In the genomic region with DNA sequence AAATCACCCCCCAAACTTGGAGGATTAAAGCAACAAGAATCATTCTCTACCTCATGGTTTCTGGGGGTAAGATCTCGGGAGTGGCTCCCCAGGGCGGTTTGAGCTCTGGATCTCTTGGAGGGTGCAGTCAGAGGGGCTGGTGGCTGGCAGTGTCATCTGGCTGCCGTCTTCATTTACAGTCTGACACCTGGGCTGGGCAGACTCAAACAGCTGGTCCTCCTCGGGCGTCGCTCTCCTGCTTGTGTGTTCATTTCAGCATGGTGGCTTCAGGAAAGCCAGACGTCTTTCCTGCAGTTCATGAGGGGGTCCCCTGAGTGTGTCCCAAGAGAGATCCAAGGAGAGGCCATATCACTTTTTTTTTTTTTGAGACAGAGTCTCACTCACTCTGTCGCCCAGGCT, we compare ENCODE assay signal across 15 cellular contexts.
A peak's percentile ranks its signal among the peaks of the same experiment; 100 is the strongest.
DNase-seq lines count a peak whose midpoint lies in the region; ATAC-seq, FAIRE-seq and TF ChIP-seq lines count a peak whose summit lies in the region.
"Had no signal": no experiment of that assay in that cellular context is flagged by ENCODE, and none has a peak within 500 bp of the region (broad histone marks: within the 10 kb centered on the region; RNA-seq: fewer than 3 reads in every experiment).

No MANE protein-coding gene starts in this region.

- H3K4me3 ChIP-seq in GM23248 (no peak overlapping the region), K562 (no peak overlapping the region), body of pancreas (no peak overlapping the region)
- no peak overlapping the region for H3K4me3 ChIP-seq in naive thymus-derived CD4-positive, alpha-beta T cell (ENCODE audit: low read length)
- H3K4me3 ChIP-seq: transverse colon had no signal

- H3K9ac ChIP-seq in GM23248 (no peak overlapping the region), K562 (ENCODE audit: insufficient read depth in 1 of 2, low read depth in 2 of 2, low read length in 2 of 2) (peak overlapping the region in 1 of 2 experiments; percentile 71; a peak in 2 of 4 replicates)

- H3K4me1 ChIP-seq in GM23248 (ENCODE audit: insufficient read depth) (peaks cover 8% of the 10 kb centered on the region), K562 (replicated peaks in 1 of 2; ENCODE audit: control insufficient read depth in 2 of 2, insufficient read depth in 2 of 2, low read length in 2 of 2) (peaks cover 38 to 43% of the 10 kb centered on the region in 2 experiments), body of pancreas (no peaks in the 10 kb centered on the region)
- H3K4me1 ChIP-seq in naive thymus-derived CD4-positive, alpha-beta T cell (ENCODE audit: control insufficient read depth in 2 of 2, insufficient read depth in 2 of 2, low read length in 2 of 2): peaks cover 0 to 11% of the 10 kb centered on the region in 2 donors

- H3K27ac Mint-ChIP-seq in naive thymus-derived CD4-positive, alpha-beta T cell: no peak overlapping the region
- H3K27ac Mint-ChIP-seq in activated T-cell treated with anti-CD3 and anti-CD28 coated beads, Interleukin-2, amount 50 U/mL, for 24 hours: no peak overlapping the region
- no peak overlapping the region for H3K27ac Mint-ChIP-seq in activated naive CD4-positive, alpha-beta T cell treated with anti-CD3 and anti-CD28 coated beads, Interleukin-2, amount 10 ng/mL, durations not matched to agents 7 days and 5 days
- H3K27ac Mint-ChIP-seq: nephron progenitor cell; stimulated activated naive B cell treated with anti-CD40 and anti-IgM and Interleukin-4, amounts not matched to agents 10 μg/mL and 1 μg/mL and 100 μg/mL, for 72 hours; T-helper 1 cell treated with Interleukin-12 subunit alpha and Interleukin-12 subunit beta and Interleukin-4 antibody, amounts not matched to agents 30 μg/mL and 1 μg/mL, for 36 hours had no signal

- in situ Hi-C loops in GM23248 (cut with MboI) (no loop called here), K562 (cut with MboI) (no loop called here)

- BruUV-seq in K562 (replicated peaks; lab: Mats Ljungman, UMichigan): no TSS peak

- H3K4me2 ChIP-seq in GM23248 (ENCODE audit: unreplicated experiment) (no peak overlapping the region), K562 (ENCODE audit: insufficient read depth, low read length) (no peak overlapping the region)

- H3K79me2 ChIP-seq in GM23248 (ENCODE audit: insufficient read depth) (no peaks in the 10 kb centered on the region), K562 (ENCODE audit: control insufficient read depth, insufficient read depth, low read length) (no peaks in the 10 kb centered on the region)

- TF ChIP-seq EP300 in K562 (IDR thresholded peaks at IDR 0.05; ENCODE audit: low read length): no peak

- H4K20me1 ChIP-seq in GM23248 (ENCODE audit: insufficient read depth) (no peaks in the 10 kb centered on the region), K562 (replicated peaks; ENCODE audit: control insufficient read depth, insufficient read depth, low read length) (no peaks in the 10 kb centered on the region)

- CTCF ChIA-PET in K562 (lab: Yijun Ruan, JAX; ENCODE audit: low intra/inter-chr PET ratio): no interaction called here
- CTCF ChIA-PET in naive thymus-derived CD4-positive, alpha-beta T cell (lab: Charles Lee): no interaction called here
- CTCF ChIA-PET in activated naive CD4-positive, alpha-beta T cell treated with anti-CD3 and anti-CD28 coated beads, Interleukin-2, amount 10 ng/mL, durations not matched to agents 7 days and 5 days (lab: Charles Lee): no interaction called here

- H3K27me3 Mint-ChIP-seq in naive thymus-derived CD4-positive, alpha-beta T cell: peaks cover 0 to 2% (median 0%) of the 10 kb centered on the region in 5 donors
- H3K27me3 Mint-ChIP-seq in activated T-cell treated with anti-CD3 and anti-CD28 coated beads, Interleukin-2, amount 50 U/mL, for 24 hours: no peaks in the 10 kb centered on the region
- H3K27me3 Mint-ChIP-seq in activated naive CD4-positive, alpha-beta T cell treated with anti-CD3 and anti-CD28 coated beads, Interleukin-2, amount 10 ng/mL, durations not matched to agents 7 days and 5 days: peaks cover 25% of the 10 kb centered on the region

- H3K27ac ChIP-seq in GM23248 (no peak overlapping the region), K562 (ENCODE audit: extremely low read depth, low read depth, low read length) (peak overlapping the region; percentile 65; the same call in 2 of the 3 replicates), body of pancreas (no peak overlapping the region)
- H3K27ac ChIP-seq in naive thymus-derived CD4-positive, alpha-beta T cell (ENCODE audit: low read depth, low read length): no peak overlapping the region

- POLR2A ChIA-PET in K562 (lab: Yijun Ruan, JAX): no interaction called here
- POLR2A ChIA-PET in naive thymus-derived CD4-positive, alpha-beta T cell (lab: Charles Lee): interaction anchor here (0.6 to 0.7 kb wide), 2 partner anchors 12 to 48 kb away, joined by 3 to 4 read pairs; no protein-coding TSS in a partner anchor

- H3K4me1 Mint-ChIP-seq in naive thymus-derived CD4-positive, alpha-beta T cell: peaks cover 9 to 12% (median 11%) of the 10 kb centered on the region in 7 donors
- peaks cover 14% of the 10 kb centered on the region for H3K4me1 Mint-ChIP-seq in activated T-cell treated with anti-CD3 and anti-CD28 coated beads, Interleukin-2, amount 50 U/mL, for 24 hours (ENCODE audit: low read depth)
- H3K4me1 Mint-ChIP-seq in activated naive CD4-positive, alpha-beta T cell treated with anti-CD3 and anti-CD28 coated beads, Interleukin-2, amount 10 ng/mL, durations not matched to agents 7 days and 5 days: peaks cover 14% of the 10 kb centered on the region

- TF ChIP-seq CTCF in K562 (IDR thresholded peaks at IDR 0.05 in 2 of 3, conservative IDR thresholded peaks at IDR 0.05 in 1 of 3; ENCODE audit: insufficient read depth in 2 of 3, low read depth in 1 of 3, low read length in 3 of 3): no peak
- no peak for TF ChIP-seq CTCF in body of pancreas (IDR thresholded peaks at IDR 0.05)

- TF ChIP-seq RAD21 in K562 (CRISPR knock-in tag; conservative IDR thresholded peaks at IDR 0.05 in 1 of 2, IDR thresholded peaks at IDR 0.05 in 1 of 2): no peak

- H3K9me2 ChIP-seq in GM23248 (ENCODE audit: insufficient read depth): no peaks in the 10 kb centered on the region

- peaks cover 0 to 4% (median 0%) of the 10 kb centered on the region in 11 donors for H3K9me3 Mint-ChIP-seq in naive thymus-derived CD4-positive, alpha-beta T cell
- H3K9me3 Mint-ChIP-seq in activated T-cell treated with anti-CD3 and anti-CD28 coated beads, Interleukin-2, amount 50 U/mL, for 24 hours: no peaks in the 10 kb centered on the region
- H3K9me3 Mint-ChIP-seq in activated naive CD4-positive, alpha-beta T cell treated with anti-CD3 and anti-CD28 coated beads, Interleukin-2, amount 10 ng/mL, durations not matched to agents 7 days and 5 days: peaks cover 8% of the 10 kb centered on the region
- H3K9me3 Mint-ChIP-seq: stimulated activated naive B cell treated with anti-CD40 and anti-IgM and Interleukin-4, amounts not matched to agents 10 μg/mL and 1 μg/mL and 100 μg/mL, for 72 hours had no signal

- peaks cover 0 to 2% (median 0%) of the 10 kb centered on the region in 5 donors for H3K36me3 Mint-ChIP-seq in naive thymus-derived CD4-positive, alpha-beta T cell
- no peaks in the 10 kb centered on the region for H3K36me3 Mint-ChIP-seq in activated T-cell treated with anti-CD3 and anti-CD28 coated beads, Interleukin-2, amount 50 U/mL, for 24 hours (ENCODE audit: low read depth)
- H3K36me3 Mint-ChIP-seq in activated naive CD4-positive, alpha-beta T cell treated with anti-CD3 and anti-CD28 coated beads, Interleukin-2, amount 10 ng/mL, durations not matched to agents 7 days and 5 days: peaks cover 4% of the 10 kb centered on the region
- H3K36me3 Mint-ChIP-seq: stimulated activated naive B cell treated with anti-CD40 and anti-IgM and Interleukin-4, amounts not matched to agents 10 μg/mL and 1 μg/mL and 100 μg/mL, for 72 hours had no signal

- intact Hi-C loops in K562 (cut with micrococcal nuclease) (no loop called here), body of pancreas (cut with DNase I) (no loop called here)
- intact Hi-C loops in naive thymus-derived CD4-positive, alpha-beta T cell (cut with micrococcal nuclease): no loop called here

- DNase-seq in GM23248 (no peak), NCI-H524 treated with DMSO at 0.1 percent for 48 hours (lab: John Stamatoyannopoulos, UW) (peak; percentile 84), K562 (ENCODE audit: extremely low read depth in 1 of 4, low spot score in 3 of 4) (no peak), body of pancreas (no peak)
- no peak for DNase-seq in naive thymus-derived CD4-positive, alpha-beta T cell
- no peak for DNase-seq in activated T-cell treated with anti-CD3 and anti-CD28 coated beads, Interleukin-2, amount 50 U/mL, for 24 hours
- DNase-seq in activated naive CD4-positive, alpha-beta T cell treated with anti-CD3 and anti-CD28 coated beads, Interleukin-2, amount 10 ng/mL, durations not matched to agents 7 days and 5 days: no peak
- DNase-seq: activated CD4-positive, CD25-positive, alpha-beta regulatory T cell; NCI-H1417; nephron progenitor cell; stimulated activated naive B cell treated with anti-CD40 and anti-IgM and Interleukin-4, amounts not matched to agents 10 μg/mL and 1 μg/mL and 100 μg/mL, for 72 hours had no signal

- no peak for FAIRE-seq in K562 (lab: Jason Lieb, UNC)
- FAIRE-seq: endothelial cell of umbilical vein, RCC 7860 had no signal

- no peak for TF ChIP-seq POLR2A in K562 (conservative IDR thresholded peaks at IDR 0.05)
- TF ChIP-seq POLR2A in body of pancreas (IDR thresholded peaks at IDR 0.05): no peak

- no peaks in the 10 kb centered on the region for H3K9me1 ChIP-seq in K562 (ENCODE audit: control insufficient read depth, insufficient read depth, low read length)

- ATAC-seq in K562: no peak
- peak; percentile 24 for ATAC-seq in naive thymus-derived CD4-positive, alpha-beta T cell
- ATAC-seq in body of pancreas: no peak

- H3K4me3 Mint-ChIP-seq in naive thymus-derived CD4-positive, alpha-beta T cell: no peak overlapping the region
- H3K4me3 Mint-ChIP-seq in activated T-cell treated with anti-CD3 and anti-CD28 coated beads, Interleukin-2, amount 50 U/mL, for 24 hours: no peak overlapping the region
- no peak overlapping the region for H3K4me3 Mint-ChIP-seq in activated naive CD4-positive, alpha-beta T cell treated with anti-CD3 and anti-CD28 coated beads, Interleukin-2, amount 10 ng/mL, durations not matched to agents 7 days and 5 days
- H3K4me3 Mint-ChIP-seq: nephron progenitor cell; stimulated activated naive B cell treated with anti-CD40 and anti-IgM and Interleukin-4, amounts not matched to agents 10 μg/mL and 1 μg/mL and 100 μg/mL, for 72 hours; T-helper 1 cell treated with Interleukin-12 subunit alpha and Interleukin-12 subunit beta and Interleukin-4 antibody, amounts not matched to agents 30 μg/mL and 1 μg/mL, for 36 hours had no signal

- H3K36me3 ChIP-seq in GM23248 (ENCODE audit: low read depth): no peaks in the 10 kb centered on the region
- no peaks in the 10 kb centered on the region for H3K36me3 ChIP-seq in K562 (ENCODE audit: control insufficient read depth, insufficient read depth, low read length)
- H3K36me3 ChIP-seq in naive thymus-derived CD4-positive, alpha-beta T cell (ENCODE audit: control insufficient read depth in 2 of 3, insufficient read depth in 3 of 3, low read length in 3 of 3): no peaks in the 10 kb centered on the region
- H3K36me3 ChIP-seq in body of pancreas (replicated peaks in 1 of 2; ENCODE audit: insufficient read depth in 1 of 2, low read depth in 2 of 2): no peaks in the 10 kb centered on the region
- H3K36me3 ChIP-seq: transverse colon had no signal

- H2AFZ ChIP-seq in GM23248 (0 out of 2 replicates have a peak overlapping the region, but pooled peaks have one; percentile 34), K562 (ENCODE audit: low read depth, low read length) (peak overlapping the region; percentile 92)

- H3K27me3 ChIP-seq in GM23248 (replicated peaks; ENCODE audit: insufficient read depth) (no peaks in the 10 kb centered on the region), K562 (ENCODE audit: control insufficient read depth in 2 of 2, insufficient read depth in 2 of 2, low read length in 2 of 2) (no peaks in the 10 kb centered on the region), body of pancreas (no peaks in the 10 kb centered on the region)
- H3K27me3 ChIP-seq in naive thymus-derived CD4-positive, alpha-beta T cell (ENCODE audit: control insufficient read depth in 2 of 2, insufficient read depth in 2 of 2, low read length in 2 of 2): no peaks in the 10 kb centered on the region
- H3K27me3 ChIP-seq: transverse colon had no signal

- H3F3A ChIP-seq in GM23248 (ENCODE audit: insufficient read depth): peaks cover 11% of the 10 kb centered on the region; the same call in 1 of the 2 replicates

- 92 to 97% methylated on average over 8 of the region's 8 CpGs for WGBS in GM23248 (ENCODE audit: low coverage in 1 of 2, low lambda C conversion rate in 2 of 2, missing lambda C conversion rate in 2 of 2), 2 experiments
- WGBS in K562 (ENCODE audit: insufficient coverage, low coverage, missing lambda C conversion rate): 49% methylated on average over 7 of the region's 8 CpGs
- WGBS in body of pancreas, 2 donors: 60 to 78% methylated on average over 7 to 8 of the region's 8 CpGs

- H3K9me3 ChIP-seq in GM23248 (ENCODE audit: low read depth) (no peaks in the 10 kb centered on the region), K562 (replicated peaks; ENCODE audit: control insufficient read depth, insufficient read depth, low read depth, low read length) (peaks cover 5% of the 10 kb centered on the region; the same call in 1 of the 2 replicates), body of pancreas (no peaks in the 10 kb centered on the region)
- no peaks in the 10 kb centered on the region for H3K9me3 ChIP-seq in naive thymus-derived CD4-positive, alpha-beta T cell (ENCODE audit: control insufficient read depth in 2 of 3, low read length in 3 of 3)
- H3K9me3 ChIP-seq: transverse colon had no signal
